Comparison of ENCODE assay signal across 8 cellular contexts in genomic region chr10:89302628-89303027, GRCh38. TPM values are rescaled to one million over a fixed set of nuclear protein-coding genes. Genes with fewer than 3 reads are reported as not detected.
A peak's percentile ranks its signal among the peaks of the same experiment; 100 is the strongest.
DNase-seq lines count a peak whose midpoint lies in the region; ATAC-seq and TF ChIP-seq lines count a peak whose summit lies in the region.

No MANE protein-coding gene starts in this region.

- intact Hi-C loops in sigmoid colon (cut with DNase I), result loop anchor here (2.0 kb wide), 1 partner anchor 24 kb away; the partner anchor contains the start of gene IFIT3

- no peak overlapping the region for H3K9ac ChIP-seq in SK-N-MC (ENCODE audit: insufficient read length)

- WGBS in sigmoid colon, 2 donors, result 13 to 16% methylated on average over 3 of the region's 3 CpGs

- H3K4me1 ChIP-seq in sigmoid colon, result peaks cover 0 to 42% (median 34%) of the 10 kb centered on the region in 4 donors

- no peak for TF ChIP-seq CTCF in GM12865 (IDR thresholded peaks at IDR 0.05; ENCODE audit: insufficient read depth, low read depth, low read length, missing control alignments)
- TF ChIP-seq CTCF in fibroblast of mammary gland (conservative IDR thresholded peaks at IDR 0.05; ENCODE audit: control insufficient read depth, insufficient read depth, low read depth, low read length), result no peak
- TF ChIP-seq CTCF in sigmoid colon (IDR thresholded peaks at IDR 0.05), result no peak

- TF ChIP-seq EP300 in sigmoid colon (IDR thresholded peaks at IDR 0.05), result no peak

- no peaks in the 10 kb centered on the region for H3K27me3 ChIP-seq in sigmoid colon

- no peaks in the 10 kb centered on the region for H3K36me3 ChIP-seq in SK-N-MC (ENCODE audit: insufficient read depth, low read length)
- H3K36me3 ChIP-seq in sigmoid colon, result peaks cover 0 to 9% (median 3%) of the 10 kb centered on the region in 4 donors

- ATAC-seq in GM18909 (IDR thresholded peaks at IDR 0.05; ENCODE audit: poor library complexity, unreplicated experiment), result no peak
- no peak for ATAC-seq in GM18907 (IDR thresholded peaks at IDR 0.05; ENCODE audit: unreplicated experiment)
- ATAC-seq in HG02970 (IDR thresholded peaks at IDR 0.05; ENCODE audit: low FRiP score, unreplicated experiment), result no peak

- H3K4me3 ChIP-seq in GM12865 (ENCODE audit: low read depth, low read length) (peak overlapping the region; percentile 61), SK-N-MC (peak overlapping the region; percentile 75), fibroblast of mammary gland (ENCODE audit: control insufficient read depth, low read depth, low read length) (peak overlapping the region; percentile 6), sigmoid colon (peak overlapping the region in 3 of 4 donors; percentile 46 to 51 (median 49))

- H3K27ac ChIP-seq in SK-N-MC, result no peak overlapping the region
- H3K27ac ChIP-seq in sigmoid colon, result peak overlapping the region; percentile 84 to 92 (median 87)

- H3K9me3 ChIP-seq in SK-N-MC (ENCODE audit: low read depth, low read length) (no peaks in the 10 kb centered on the region), sigmoid colon (no peaks in the 10 kb centered on the region)

- DNase-seq in GM12865 (ENCODE audit: low read depth) (no peak), SK-N-MC (ENCODE audit: low read depth, low spot score) (no peak), fibroblast of mammary gland (ENCODE audit: low read depth) (no peak), sigmoid colon (no peak)
- DNase-seq in activated CD4-positive, CD25-positive, alpha-beta regulatory T cell treated with anti-CD3 and anti-CD28 coated beads, Interleukin-2, amount 50 U/mL, for 72 hours, result no peak

- no peak for TF ChIP-seq POLR2A in sigmoid colon (IDR thresholded peaks at IDR 0.05)

RNA-seq across cellular contexts. Expression of gene IFIT2, which starts 0.8 kb away (rescaled TPM):
- 1 to 10 TPM; 2.0 to 6.8 (median 3.2) TPM for total RNA-seq in sigmoid colon
- polyA plus RNA-seq in sigmoid colon, result 10 to 100 TPM in 1 of 3 donors, 1 to 10 TPM in 2; 3.9 to 13.9 (median 6.6) TPM

RNA-seq across cellular contexts. Expression of gene IFIT3, which starts 25.2 kb away (rescaled TPM):
- 10 to 100 TPM in 2 of 4 donors, 1 to 10 TPM in 2; 8.0 to 20.7 (median 10.5) TPM for total RNA-seq in sigmoid colon
- polyA plus RNA-seq in sigmoid colon, result 10 to 100 TPM in 1 of 3 donors, 1 to 10 TPM in 2; 4.9 to 36.1 (median 7.2) TPM

RNA-seq across cellular contexts. Expression of gene LIPA, which starts 51.1 kb away (rescaled TPM):
- 10 to 100 TPM; 23.1 to 35.7 (median 31.4) TPM for total RNA-seq in sigmoid colon
- 100 to 1,000 TPM in 1 of 3 donors, 10 to 100 TPM in 2; 31.2 to 240 (median 37.6) TPM for polyA plus RNA-seq in sigmoid colon

Comparison
In these comparisons a context has a peak if more than half of its experiments do, and no peak if none do; other contexts are left out.
1. H3K4me3 ChIP-seq: peak in every context shown above with its lines; median percentile 75 in SK-N-MC; 61 in GM12865; 49 in sigmoid colon; 6 in fibroblast of mammary gland.